ENCODE assay signal across 16 cellular contexts in the genomic region with DNA sequence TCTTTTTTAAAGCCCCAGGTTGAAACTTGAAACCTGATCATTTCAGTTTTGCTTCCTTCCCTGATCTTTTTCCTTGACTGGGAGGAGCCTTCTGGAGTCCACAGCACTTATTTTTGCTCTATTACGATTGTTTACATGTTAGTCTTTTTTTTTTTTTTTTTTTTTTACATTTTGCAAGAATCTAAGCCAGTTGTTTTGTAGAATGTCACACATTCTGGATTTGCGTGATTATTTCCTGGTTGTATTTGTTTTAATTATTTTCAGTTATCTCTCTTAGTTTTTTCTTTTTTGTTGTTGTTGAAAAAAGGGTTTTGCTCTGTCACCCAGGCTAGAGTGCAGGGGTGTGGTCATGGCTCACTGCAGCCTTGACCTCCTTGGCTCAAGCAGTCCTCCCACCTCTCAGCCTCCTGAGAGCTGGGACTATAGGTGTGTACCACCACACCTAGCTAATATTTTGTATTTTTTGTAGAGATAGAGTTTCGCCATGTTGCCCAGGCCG. TPM values are rescaled to one million over a fixed set of nuclear protein-coding genes. Genes with fewer than 3 reads are reported as not detected.
DNase-seq lines count a peak whose midpoint lies in the region; ATAC-seq, FAIRE-seq and TF ChIP-seq lines count a peak whose summit lies in the region.
"Had no signal": no experiment of that assay in that cellular context is flagged by ENCODE, and none has a peak within 500 bp of the region (broad histone marks: within the 10 kb centered on the region; RNA-seq: fewer than 3 reads in every experiment).

No MANE protein-coding gene starts in this region.

- peak; percentile 38 for FAIRE-seq in H54 (lab: Jason Lieb, UNC)

- CTCF ChIA-PET in Panc1 (lab: Charles Lee) = no interaction called here

- TF ChIP-seq CTCF in Panc1 (IDR thresholded peaks at IDR 0.05) (no peak), hepatocyte (IDR thresholded peaks at IDR 0.05; ENCODE audit: poor library complexity) (no peak), BE2C (IDR thresholded peaks at IDR 0.05; ENCODE audit: low read depth, low read length) (no peak)

- no peak overlapping the region for H3K4me3 Mint-ChIP-seq in stimulated activated naive B cell treated with anti-CD40 and anti-IgM and Interleukin-4, amounts not matched to agents 10 μg/mL and 1 μg/mL and 100 μg/mL, for 72 hours
- H3K4me3 Mint-ChIP-seq: activated CD4-positive, alpha-beta T cell treated with anti-CD3 and anti-CD28 coated beads, Interleukin-2, amount 10 ng/mL, durations not matched to agents 24 days and 14 days; activated naive CD4-positive, alpha-beta T cell treated with anti-CD3 and anti-CD28 coated beads, Interleukin-2, amount 50 U/mL, for 24 hours had no signal

- H3K4me3 ChIP-seq in Panc1 (ENCODE audit: low read depth in 2 of 2, low read length in 2 of 2) = no peak overlapping the region
- H3K4me3 ChIP-seq in hepatocyte = no peak overlapping the region
- H3K4me3 ChIP-seq in BE2C (ENCODE audit: low read depth, low read length) = no peak overlapping the region

- H3K27ac ChIP-seq in Panc1 (ENCODE audit: low read length) (peak overlapping the region; percentile 23; the same call in 1 of the 2 replicates), hepatocyte (peak overlapping the region; percentile 59)
- H3K27ac ChIP-seq: HL-60 had no signal

- peak overlapping the region; percentile 37 for H3K4me2 ChIP-seq in hepatocyte

- H4K20me1 ChIP-seq in hepatocyte (ENCODE audit: insufficient read depth, poor library complexity, severe bottlenecking) = no peaks in the 10 kb centered on the region

- ATAC-seq in Panc1 = no peak
- ATAC-seq in stimulated activated naive B cell treated with anti-CD40 and anti-IgM and Interleukin-4, amounts not matched to agents 10 μg/mL and 1 μg/mL and 100 μg/mL, for 72 hours (replicated peaks) = no peak

- no peaks in the 10 kb centered on the region for H3K27me3 Mint-ChIP-seq in stimulated activated naive B cell treated with anti-CD40 and anti-IgM and Interleukin-4, amounts not matched to agents 10 μg/mL and 1 μg/mL and 100 μg/mL, for 72 hours
- H3K27me3 Mint-ChIP-seq: activated CD4-positive, alpha-beta T cell treated with anti-CD3 and anti-CD28 coated beads, Interleukin-2, amount 10 ng/mL, durations not matched to agents 24 days and 14 days; activated naive CD4-positive, alpha-beta T cell treated with anti-CD3 and anti-CD28 coated beads, Interleukin-2, amount 50 U/mL, for 24 hours had no signal

- no peaks in the 10 kb centered on the region for H3K27me3 ChIP-seq in Panc1 (ENCODE audit: control insufficient read depth, insufficient read depth, low read length)
- H3K27me3 ChIP-seq in hepatocyte = no peaks in the 10 kb centered on the region
- no peaks in the 10 kb centered on the region for H3K27me3 ChIP-seq in BE2C

- POLR2A ChIA-PET in Panc1 (lab: Charles Lee) = no interaction called here

- peaks cover 9 to 16% of the 10 kb centered on the region in 2 donors for H3K36me3 Mint-ChIP-seq in stimulated activated naive B cell treated with anti-CD40 and anti-IgM and Interleukin-4, amounts not matched to agents 10 μg/mL and 1 μg/mL and 100 μg/mL, for 72 hours

- DNase-seq in H54 (ENCODE audit: insufficient read length, low spot score) (no peak), Panc1 (ENCODE audit: low read depth, low spot score) (no peak), hepatocyte (ENCODE audit: low spot score) (no peak), BE2C (no peak), hypothalamus (lab: John Stamatoyannopoulos, UW) (no peak), DMS79 (lab: John Stamatoyannopoulos, UW) (no peak)
- no peak for DNase-seq in stimulated activated naive B cell treated with anti-CD40 and anti-IgM and Interleukin-4, amounts not matched to agents 10 μg/mL and 1 μg/mL and 100 μg/mL, for 72 hours
- DNase-seq: activated CD4-positive, alpha-beta T cell treated with anti-CD3 and anti-CD28 coated beads, Interleukin-2, amount 10 ng/mL, durations not matched to agents 24 days and 14 days; DMS153; effector memory CD4-positive, alpha-beta T cell; KBM-7; NCI-H1048; NCI-H2081 treated with DMSO at 0.1 percent for 48 hours; NCI-H69 had no signal

- peaks cover 0 to 1% of the 10 kb centered on the region in 2 donors for H3K9me3 Mint-ChIP-seq in stimulated activated naive B cell treated with anti-CD40 and anti-IgM and Interleukin-4, amounts not matched to agents 10 μg/mL and 1 μg/mL and 100 μg/mL, for 72 hours
- H3K9me3 Mint-ChIP-seq: activated CD4-positive, alpha-beta T cell treated with anti-CD3 and anti-CD28 coated beads, Interleukin-2, amount 10 ng/mL, durations not matched to agents 24 days and 14 days; activated naive CD4-positive, alpha-beta T cell treated with anti-CD3 and anti-CD28 coated beads, Interleukin-2, amount 50 U/mL, for 24 hours had no signal

- peak overlapping the region; percentile 28 for H3K27ac Mint-ChIP-seq in stimulated activated naive B cell treated with anti-CD40 and anti-IgM and Interleukin-4, amounts not matched to agents 10 μg/mL and 1 μg/mL and 100 μg/mL, for 72 hours
- H3K27ac Mint-ChIP-seq: activated CD4-positive, alpha-beta T cell treated with anti-CD3 and anti-CD28 coated beads, Interleukin-2, amount 10 ng/mL, durations not matched to agents 24 days and 14 days; activated naive CD4-positive, alpha-beta T cell treated with anti-CD3 and anti-CD28 coated beads, Interleukin-2, amount 50 U/mL, for 24 hours had no signal

- intact Hi-C loops in Panc1 (cut with micrococcal nuclease; ENCODE audit: unreplicated experiment) = no loop called here

- H3K4me1 Mint-ChIP-seq in stimulated activated naive B cell treated with anti-CD40 and anti-IgM and Interleukin-4, amounts not matched to agents 10 μg/mL and 1 μg/mL and 100 μg/mL, for 72 hours = peaks cover 7 to 23% of the 10 kb centered on the region in 2 donors

- no peaks in the 10 kb centered on the region for H3K9me2 ChIP-seq in hepatocyte (replicated peaks; ENCODE audit: insufficient read depth)

- H3K9me3 ChIP-seq in Panc1 (ENCODE audit: control insufficient read depth, insufficient read depth, low read depth, low read length) = no peaks in the 10 kb centered on the region
- no peaks in the 10 kb centered on the region for H3K9me3 ChIP-seq in hepatocyte (ENCODE audit: low read depth)
- H3K9me3 ChIP-seq in BE2C = no peaks in the 10 kb centered on the region

- in situ Hi-C loops in Panc1 (cut with HindIII; ENCODE audit: low pct_unique_long_range_greater_than_20kb, low sequenced_read_pairs) = no loop called here

- 83% methylated on average over 4 of the region's 4 CpGs for WGBS in hepatocyte (ENCODE audit: low lambda C conversion rate, missing lambda C conversion rate)

- no peak overlapping the region for H2AFZ ChIP-seq in hepatocyte

- H3K36me3 ChIP-seq in Panc1 (ENCODE audit: control insufficient read depth, insufficient read depth, low read length) = no peaks in the 10 kb centered on the region
- no peaks in the 10 kb centered on the region for H3K36me3 ChIP-seq in hepatocyte (replicated peaks; ENCODE audit: insufficient read depth, low read depth)
- no peaks in the 10 kb centered on the region for H3K36me3 ChIP-seq in BE2C

- no TSS peak for BruUV-seq in Panc1 (replicated peaks; lab: Mats Ljungman, UMichigan)

- H3K4me1 ChIP-seq in Panc1 (ENCODE audit: control insufficient read depth, insufficient read depth, low read length) = peaks cover 20% of the 10 kb centered on the region
- H3K4me1 ChIP-seq in hepatocyte (ENCODE audit: insufficient read depth) = peaks cover 5% of the 10 kb centered on the region
- H3K4me1 ChIP-seq in BE2C = no peaks in the 10 kb centered on the region; the same call in 1 of the 2 replicates

- no peak for TF ChIP-seq POLR2A in H54 (IDR thresholded peaks at IDR 0.05; ENCODE audit: low read depth, low read length)

- H3K79me2 ChIP-seq in hepatocyte = peaks cover 57% of the 10 kb centered on the region

RNA-seq across cellular contexts. Expression of a gene that starts 32.8 kb away (rescaled TPM):
- total RNA-seq in Panc1 (2021; ENCODE audit: unreplicated experiment) (85.5 TPM), hepatocyte (107 and 288 TPM in 2 replicates)
- polyA plus RNA-seq in Panc1 (2012; ENCODE audit: insufficient read length) = 63.5 TPM
- 59.5 and 71.0 TPM in 2 replicates for polyA plus RNA-seq in hepatocyte
- 20.4 TPM for polyA plus RNA-seq in BE2C (2012; ENCODE audit: insufficient read depth, insufficient read length, low read depth)
